Comparison of ENCODE assay signal across 1 cellular context in the genomic region with DNA sequence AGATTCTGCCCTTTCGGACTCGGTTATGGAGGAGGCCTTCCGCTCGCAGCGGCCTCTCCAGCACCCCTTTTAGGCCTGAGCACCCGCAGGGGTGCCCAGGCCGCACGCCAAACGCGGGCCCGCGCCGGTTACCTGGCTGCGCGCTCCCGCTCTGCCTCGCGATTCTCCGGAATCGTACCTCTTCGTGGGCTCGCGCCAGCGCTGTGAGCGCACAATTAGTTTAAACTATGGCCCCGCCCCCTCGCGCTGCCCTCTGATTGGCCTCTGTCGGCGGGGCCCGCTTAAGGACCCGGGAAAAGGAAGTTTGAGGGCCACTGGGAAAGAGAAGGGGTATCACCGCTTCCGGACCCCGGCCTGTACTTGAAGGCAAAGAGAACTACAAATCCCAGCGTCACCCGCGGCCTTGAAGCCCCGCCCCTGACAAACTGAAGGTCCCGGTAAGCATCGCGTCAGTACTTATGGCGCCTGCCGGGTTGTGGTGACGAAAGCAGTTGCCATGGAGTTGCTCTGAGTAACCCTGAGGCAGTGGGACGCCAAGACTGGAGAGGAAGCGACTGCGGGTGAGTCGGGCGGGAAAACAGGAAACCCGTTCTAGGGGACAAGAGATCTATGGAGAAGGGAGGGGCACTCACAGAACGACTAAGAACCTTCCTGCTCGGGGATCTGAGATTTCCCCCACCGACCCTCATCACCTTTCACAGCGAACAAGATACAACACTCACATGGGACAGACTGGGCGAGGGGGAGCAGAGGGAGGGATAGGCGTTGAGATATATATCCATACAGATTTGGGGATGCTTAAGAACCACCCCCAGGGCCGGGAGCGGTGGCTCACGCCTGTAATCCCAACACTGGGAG.
TF ChIP-seq lines count a peak whose summit lies in the region.

TSS of gene LRRC51 (plus strand) at position 525 of the 858 bp plus-strand sequence. CDS start 8,234 bp downstream, outside the sequence.
A gene with protein sequence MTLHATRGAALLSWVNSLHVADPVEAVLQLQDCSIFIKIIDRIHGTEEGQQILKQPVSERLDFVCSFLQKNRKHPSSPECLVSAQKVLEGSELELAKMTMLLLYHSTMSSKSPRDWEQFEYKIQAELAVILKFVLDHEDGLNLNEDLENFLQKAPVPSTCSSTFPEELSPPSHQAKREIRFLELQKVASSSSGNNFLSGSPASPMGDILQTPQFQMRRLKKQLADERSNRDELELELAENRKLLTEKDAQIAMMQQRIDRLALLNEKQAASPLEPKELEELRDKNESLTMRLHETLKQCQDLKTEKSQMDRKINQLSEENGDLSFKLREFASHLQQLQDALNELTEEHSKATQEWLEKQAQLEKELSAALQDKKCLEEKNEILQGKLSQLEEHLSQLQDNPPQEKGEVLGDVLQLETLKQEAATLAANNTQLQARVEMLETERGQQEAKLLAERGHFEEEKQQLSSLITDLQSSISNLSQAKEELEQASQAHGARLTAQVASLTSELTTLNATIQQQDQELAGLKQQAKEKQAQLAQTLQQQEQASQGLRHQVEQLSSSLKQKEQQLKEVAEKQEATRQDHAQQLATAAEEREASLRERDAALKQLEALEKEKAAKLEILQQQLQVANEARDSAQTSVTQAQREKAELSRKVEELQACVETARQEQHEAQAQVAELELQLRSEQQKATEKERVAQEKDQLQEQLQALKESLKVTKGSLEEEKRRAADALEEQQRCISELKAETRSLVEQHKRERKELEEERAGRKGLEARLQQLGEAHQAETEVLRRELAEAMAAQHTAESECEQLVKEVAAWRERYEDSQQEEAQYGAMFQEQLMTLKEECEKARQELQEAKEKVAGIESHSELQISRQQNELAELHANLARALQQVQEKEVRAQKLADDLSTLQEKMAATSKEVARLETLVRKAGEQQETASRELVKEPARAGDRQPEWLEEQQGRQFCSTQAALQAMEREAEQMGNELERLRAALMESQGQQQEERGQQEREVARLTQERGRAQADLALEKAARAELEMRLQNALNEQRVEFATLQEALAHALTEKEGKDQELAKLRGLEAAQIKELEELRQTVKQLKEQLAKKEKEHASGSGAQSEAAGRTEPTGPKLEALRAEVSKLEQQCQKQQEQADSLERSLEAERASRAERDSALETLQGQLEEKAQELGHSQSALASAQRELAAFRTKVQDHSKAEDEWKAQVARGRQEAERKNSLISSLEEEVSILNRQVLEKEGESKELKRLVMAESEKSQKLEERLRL (N-terminal part only) (minus strand): TSS at position 217 of the 858 bp plus-strand sequence. CDS start 44,599 bp downstream, outside the sequence.

TF ChIP-seq in HepG2, 621 proteins besides CTCF, POLR2A, EP300 and RAD21 (continued from another document and continues in another):
- TF ChIP-seq ZGPAT (CRISPR knock-in tag; IDR thresholded peaks at IDR 0.05) (peak; percentile 59; the same call in 1 of the 2 replicates), ZNF563 (CRISPR knock-in tag; IDR thresholded peaks at IDR 0.05) (no peak), ZBTB1 (CRISPR knock-in tag; IDR thresholded peaks at IDR 0.05; ENCODE audit: borderline replicate concordance) (no peak), ZNF33A (CRISPR knock-in tag; IDR thresholded peaks at IDR 0.05; ENCODE audit: borderline replicate concordance) (no peak), ZNF441 (CRISPR knock-in tag; IDR thresholded peaks at IDR 0.05; ENCODE audit: borderline replicate concordance) (no peak), KLF12 (CRISPR knock-in tag; IDR thresholded peaks at IDR 0.05; ENCODE audit: borderline replicate concordance) (no peak), BORCS8-MEF2B (CRISPR knock-in tag; IDR thresholded peaks at IDR 0.05) (peak; percentile 71; the same call in 1 of the 2 replicates), ZEB1 (IDR thresholded peaks at IDR 0.05; ENCODE audit: insufficient replicate concordance, low read depth) (peak; percentile 36), RCOR2 (CRISPR knock-in tag; IDR thresholded peaks at IDR 0.05) (no peak), ZMAT5 (CRISPR knock-in tag; IDR thresholded peaks at IDR 0.05; ENCODE audit: borderline replicate concordance, low read depth) (no peak), NFKBIZ (CRISPR knock-in tag; IDR thresholded peaks at IDR 0.05) (no peak), SP5 (CRISPR knock-in tag; IDR thresholded peaks at IDR 0.05; ENCODE audit: borderline replicate concordance, low read depth) (peak; percentile 8; the same call in 1 of the 2 replicates), ZNF224 (CRISPR knock-in tag; IDR thresholded peaks at IDR 0.05) (no peak), ZNF557 (CRISPR knock-in tag; IDR thresholded peaks at IDR 0.05) (no peak), ZNF549 (CRISPR knock-in tag; IDR thresholded peaks at IDR 0.05) (no peak), ZNF749 (CRISPR knock-in tag; IDR thresholded peaks at IDR 0.05; ENCODE audit: borderline replicate concordance) (peak; percentile 72; the same call in 1 of the 2 replicates), FOXK2 (IDR thresholded peaks at IDR 0.05) (peak; percentile 76), GPN1 (CRISPR knock-in tag; IDR thresholded peaks at IDR 0.05; ENCODE audit: borderline replicate concordance) (no peak), ZNF496 (CRISPR knock-in tag; IDR thresholded peaks at IDR 0.05; ENCODE audit: insufficient replicate concordance) (no peak), AKAP8 (CRISPR knock-in tag; IDR thresholded peaks at IDR 0.05) (no peak), NR2F1 (CRISPR knock-in tag; IDR thresholded peaks at IDR 0.05) (no peak), SUZ12 (IDR thresholded peaks at IDR 0.05; ENCODE audit: low read depth, low read length) (peak; percentile 73), ZBTB4 (CRISPR knock-in tag; IDR thresholded peaks at IDR 0.05; ENCODE audit: borderline replicate concordance) (no peak), MTERF4 (CRISPR knock-in tag; IDR thresholded peaks at IDR 0.05) (no peak), FLYWCH1 (CRISPR knock-in tag; IDR thresholded peaks at IDR 0.05) (no peak), NFE2L1 (CRISPR knock-in tag; IDR thresholded peaks at IDR 0.05; ENCODE audit: borderline replicate concordance) (no peak), CHD2 (IDR thresholded peaks at IDR 0.05; ENCODE audit: low read depth, low read length) (peak; percentile 58), MAFK (conservative IDR thresholded peaks at IDR 0.05 in 1 of 2, IDR thresholded peaks at IDR 0.05 in 1 of 2; ENCODE audit: low read length in 2 of 2) (no peak), MTF2 (CRISPR knock-in tag; IDR thresholded peaks at IDR 0.05; ENCODE audit: borderline replicate concordance) (no peak)
- TF ChIP-seq, protein P1, sequence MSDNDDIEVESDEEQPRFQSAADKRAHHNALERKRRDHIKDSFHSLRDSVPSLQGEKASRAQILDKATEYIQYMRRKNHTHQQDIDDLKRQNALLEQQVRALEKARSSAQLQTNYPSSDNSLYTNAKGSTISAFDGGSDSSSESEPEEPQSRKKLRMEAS (IDR thresholded peaks at IDR 0.05), result peak; percentile 65
- TF ChIP-seq, protein P2, sequence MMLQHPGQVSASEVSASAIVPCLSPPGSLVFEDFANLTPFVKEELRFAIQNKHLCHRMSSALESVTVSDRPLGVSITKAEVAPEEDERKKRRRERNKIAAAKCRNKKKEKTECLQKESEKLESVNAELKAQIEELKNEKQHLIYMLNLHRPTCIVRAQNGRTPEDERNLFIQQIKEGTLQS (CRISPR knock-in tag; IDR thresholded peaks at IDR 0.05), result no peak
- TF ChIP-seq, protein P3, sequence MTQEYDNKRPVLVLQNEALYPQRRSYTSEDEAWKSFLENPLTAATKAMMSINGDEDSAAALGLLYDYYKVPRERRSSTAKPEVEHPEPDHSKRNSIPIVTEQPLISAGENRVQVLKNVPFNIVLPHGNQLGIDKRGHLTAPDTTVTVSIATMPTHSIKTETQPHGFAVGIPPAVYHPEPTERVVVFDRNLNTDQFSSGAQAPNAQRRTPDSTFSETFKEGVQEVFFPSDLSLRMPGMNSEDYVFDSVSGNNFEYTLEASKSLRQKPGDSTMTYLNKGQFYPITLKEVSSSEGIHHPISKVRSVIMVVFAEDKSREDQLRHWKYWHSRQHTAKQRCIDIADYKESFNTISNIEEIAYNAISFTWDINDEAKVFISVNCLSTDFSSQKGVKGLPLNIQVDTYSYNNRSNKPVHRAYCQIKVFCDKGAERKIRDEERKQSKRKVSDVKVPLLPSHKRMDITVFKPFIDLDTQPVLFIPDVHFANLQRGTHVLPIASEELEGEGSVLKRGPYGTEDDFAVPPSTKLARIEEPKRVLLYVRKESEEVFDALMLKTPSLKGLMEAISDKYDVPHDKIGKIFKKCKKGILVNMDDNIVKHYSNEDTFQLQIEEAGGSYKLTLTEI (CRISPR knock-in tag; conservative IDR thresholded peaks at IDR 0.05), result no peak
- TF ChIP-seq, protein P4, sequence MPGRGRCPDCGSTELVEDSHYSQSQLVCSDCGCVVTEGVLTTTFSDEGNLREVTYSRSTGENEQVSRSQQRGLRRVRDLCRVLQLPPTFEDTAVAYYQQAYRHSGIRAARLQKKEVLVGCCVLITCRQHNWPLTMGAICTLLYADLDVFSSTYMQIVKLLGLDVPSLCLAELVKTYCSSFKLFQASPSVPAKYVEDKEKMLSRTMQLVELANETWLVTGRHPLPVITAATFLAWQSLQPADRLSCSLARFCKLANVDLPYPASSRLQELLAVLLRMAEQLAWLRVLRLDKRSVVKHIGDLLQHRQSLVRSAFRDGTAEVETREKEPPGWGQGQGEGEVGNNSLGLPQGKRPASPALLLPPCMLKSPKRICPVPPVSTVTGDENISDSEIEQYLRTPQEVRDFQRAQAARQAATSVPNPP (CRISPR knock-in tag; IDR thresholded peaks at IDR 0.05), result no peak
- TF ChIP-seq, protein P5, sequence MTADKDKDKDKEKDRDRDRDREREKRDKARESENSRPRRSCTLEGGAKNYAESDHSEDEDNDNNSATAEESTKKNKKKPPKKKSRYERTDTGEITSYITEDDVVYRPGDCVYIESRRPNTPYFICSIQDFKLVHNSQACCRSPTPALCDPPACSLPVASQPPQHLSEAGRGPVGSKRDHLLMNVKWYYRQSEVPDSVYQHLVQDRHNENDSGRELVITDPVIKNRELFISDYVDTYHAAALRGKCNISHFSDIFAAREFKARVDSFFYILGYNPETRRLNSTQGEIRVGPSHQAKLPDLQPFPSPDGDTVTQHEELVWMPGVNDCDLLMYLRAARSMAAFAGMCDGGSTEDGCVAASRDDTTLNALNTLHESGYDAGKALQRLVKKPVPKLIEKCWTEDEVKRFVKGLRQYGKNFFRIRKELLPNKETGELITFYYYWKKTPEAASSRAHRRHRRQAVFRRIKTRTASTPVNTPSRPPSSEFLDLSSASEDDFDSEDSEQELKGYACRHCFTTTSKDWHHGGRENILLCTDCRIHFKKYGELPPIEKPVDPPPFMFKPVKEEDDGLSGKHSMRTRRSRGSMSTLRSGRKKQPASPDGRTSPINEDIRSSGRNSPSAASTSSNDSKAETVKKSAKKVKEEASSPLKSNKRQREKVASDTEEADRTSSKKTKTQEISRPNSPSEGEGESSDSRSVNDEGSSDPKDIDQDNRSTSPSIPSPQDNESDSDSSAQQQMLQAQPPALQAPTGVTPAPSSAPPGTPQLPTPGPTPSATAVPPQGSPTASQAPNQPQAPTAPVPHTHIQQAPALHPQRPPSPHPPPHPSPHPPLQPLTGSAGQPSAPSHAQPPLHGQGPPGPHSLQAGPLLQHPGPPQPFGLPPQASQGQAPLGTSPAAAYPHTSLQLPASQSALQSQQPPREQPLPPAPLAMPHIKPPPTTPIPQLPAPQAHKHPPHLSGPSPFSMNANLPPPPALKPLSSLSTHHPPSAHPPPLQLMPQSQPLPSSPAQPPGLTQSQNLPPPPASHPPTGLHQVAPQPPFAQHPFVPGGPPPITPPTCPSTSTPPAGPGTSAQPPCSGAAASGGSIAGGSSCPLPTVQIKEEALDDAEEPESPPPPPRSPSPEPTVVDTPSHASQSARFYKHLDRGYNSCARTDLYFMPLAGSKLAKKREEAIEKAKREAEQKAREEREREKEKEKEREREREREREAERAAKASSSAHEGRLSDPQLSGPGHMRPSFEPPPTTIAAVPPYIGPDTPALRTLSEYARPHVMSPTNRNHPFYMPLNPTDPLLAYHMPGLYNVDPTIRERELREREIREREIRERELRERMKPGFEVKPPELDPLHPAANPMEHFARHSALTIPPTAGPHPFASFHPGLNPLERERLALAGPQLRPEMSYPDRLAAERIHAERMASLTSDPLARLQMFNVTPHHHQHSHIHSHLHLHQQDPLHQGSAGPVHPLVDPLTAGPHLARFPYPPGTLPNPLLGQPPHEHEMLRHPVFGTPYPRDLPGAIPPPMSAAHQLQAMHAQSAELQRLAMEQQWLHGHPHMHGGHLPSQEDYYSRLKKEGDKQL (CRISPR knock-in tag; IDR thresholded peaks at IDR 0.05; ENCODE audit: low read depth), result no peak
